In the genomic region with DNA sequence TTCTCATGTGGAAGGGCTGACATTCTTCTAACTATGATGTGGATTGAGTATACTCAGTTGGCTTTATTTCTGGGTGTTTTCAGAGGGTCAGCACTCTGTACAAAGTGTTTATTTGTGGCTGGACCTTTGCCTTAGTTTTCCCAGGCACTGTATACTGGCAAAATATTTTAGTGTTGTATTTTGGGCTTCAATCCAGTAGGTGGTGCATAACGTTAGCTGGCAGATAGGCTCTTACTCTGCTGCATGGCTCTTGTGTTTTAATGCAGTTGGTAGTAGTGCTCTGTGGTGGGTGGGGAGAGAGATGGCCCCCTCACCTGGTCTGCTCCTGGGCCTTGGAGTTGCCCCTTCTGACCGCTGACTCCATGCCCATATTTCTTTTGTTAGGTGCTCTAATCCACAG, we compare ENCODE assay signal across 11 cellular contexts.
DNase-seq lines count a peak whose midpoint lies in the region; ATAC-seq and TF ChIP-seq lines count a peak whose summit lies in the region.
"Had no signal": no experiment of that assay in that cellular context is flagged by ENCODE, and none has a peak within 500 bp of the region (broad histone marks: within the 10 kb centered on the region; RNA-seq: fewer than 3 reads in every experiment).

No MANE protein-coding gene starts in this region.

- no peaks in the 10 kb centered on the region for H3K79me2 ChIP-seq in OCI-LY3 (ENCODE audit: low read length)
- no peaks in the 10 kb centered on the region for H3K79me2 ChIP-seq in hepatocyte

- no peak overlapping the region for H3K4me3 ChIP-seq in OCI-LY3 (ENCODE audit: low read length)
- H3K4me3 ChIP-seq in hepatocyte = no peak overlapping the region
- H3K4me3 ChIP-seq: BLaER1 had no signal

- DNase-seq in AML-193 (lab: John Stamatoyannopoulos, UW) = peak; percentile 1 to 20
- DNase-seq in GM13977 (ENCODE audit: low spot score) = no peak
- no peak for DNase-seq in hepatocyte (ENCODE audit: low spot score)
- no peak for DNase-seq in anterior cingulate cortex (lab: John Stamatoyannopoulos, UW)
- DNase-seq in cerebellar cortex (ENCODE audit: low spot score) = no peak
- DNase-seq in NCI-H1694 (lab: John Stamatoyannopoulos, UW) = no peak
- DNase-seq: activated naive CD4-positive, alpha-beta T cell treated with anti-CD3 and anti-CD28 coated beads for 36 hours; head of caudate nucleus had no signal

- H3K36me3 ChIP-seq in OCI-LY3 (replicated peaks; ENCODE audit: low read depth, low read length) = no peaks in the 10 kb centered on the region
- no peaks in the 10 kb centered on the region for H3K36me3 ChIP-seq in hepatocyte (replicated peaks; ENCODE audit: insufficient read depth, low read depth)
- H3K36me3 ChIP-seq: BLaER1 had no signal

- H3K4me1 ChIP-seq in OCI-LY3 (ENCODE audit: low read length) = no peaks in the 10 kb centered on the region
- H3K4me1 ChIP-seq in hepatocyte (ENCODE audit: insufficient read depth) = no peaks in the 10 kb centered on the region
- H3K4me1 ChIP-seq: BLaER1 had no signal

- H3K4me2 ChIP-seq in OCI-LY3 (ENCODE audit: low read length) = no peak overlapping the region
- no peak overlapping the region for H3K4me2 ChIP-seq in hepatocyte
- H3K4me2 ChIP-seq: BLaER1 had no signal

- H2AFZ ChIP-seq in OCI-LY3 (ENCODE audit: low read depth, low read length) = no peak overlapping the region
- no peak overlapping the region for H2AFZ ChIP-seq in hepatocyte

- H3K27me3 ChIP-seq in OCI-LY3 (ENCODE audit: low read depth, low read length) (no peaks in the 10 kb centered on the region), hepatocyte (no peaks in the 10 kb centered on the region)
- H3K27me3 ChIP-seq: BLaER1 had no signal

- TF ChIP-seq CTCF in GM13977 (IDR thresholded peaks at IDR 0.05; ENCODE audit: extremely low read depth, insufficient read depth, missing control alignments) (peak; percentile 20), OCI-LY3 (IDR thresholded peaks at IDR 0.05; ENCODE audit: low read depth, low read length) (peak; percentile 53), hepatocyte (IDR thresholded peaks at IDR 0.05; ENCODE audit: poor library complexity) (peak; percentile 10)

- H4K20me1 ChIP-seq in OCI-LY3 (ENCODE audit: insufficient read depth, low read length) (no peaks in the 10 kb centered on the region), hepatocyte (ENCODE audit: insufficient read depth, poor library complexity, severe bottlenecking) (no peaks in the 10 kb centered on the region)
- H4K20me1 ChIP-seq: BLaER1 had no signal

- H3K27ac ChIP-seq in OCI-LY3 (ENCODE audit: low read length) (no peak overlapping the region), hepatocyte (no peak overlapping the region)
- H3K27ac ChIP-seq: BLaER1 had no signal

- H3K9me3 ChIP-seq in OCI-LY3 (ENCODE audit: insufficient read depth, low read length) (no peaks in the 10 kb centered on the region), hepatocyte (ENCODE audit: low read depth) (no peaks in the 10 kb centered on the region)
- H3K9me3 ChIP-seq: BLaER1 had no signal

- no peak for ATAC-seq in GM21737 (IDR thresholded peaks at IDR 0.05; ENCODE audit: unreplicated experiment)

- no peak overlapping the region for H3K9ac ChIP-seq in OCI-LY3 (ENCODE audit: low read length)
- H3K9ac ChIP-seq: BLaER1 had no signal

- in situ Hi-C loops in GM13977 (cut with MboI; ENCODE audit: low pct_unique_long_range_greater_than_20kb, low sequenced_read_pairs, unreplicated experiment) = no loop called here

- WGBS in hepatocyte (ENCODE audit: low lambda C conversion rate, missing lambda C conversion rate) = 43% methylated on average over 2 of the region's 2 CpGs

- H3K9me2 ChIP-seq in hepatocyte (replicated peaks; ENCODE audit: insufficient read depth) = no peaks in the 10 kb centered on the region

Comparison
In these comparisons a context has a peak if more than half of its experiments do, and no peak if none do; other contexts are left out.
1. DNase-seq: peak in AML-193 (2 of 2); none in GM13977 (single experiment), hepatocyte (single experiment), anterior cingulate cortex (0 of 58), cerebellar cortex (single experiment) and NCI-H1694 (single experiment).
2. Peak in every context shown above with its lines, with median percentiles within 50 percentile points of each other: CTCF ChIP-seq.